In the genomic region with DNA sequence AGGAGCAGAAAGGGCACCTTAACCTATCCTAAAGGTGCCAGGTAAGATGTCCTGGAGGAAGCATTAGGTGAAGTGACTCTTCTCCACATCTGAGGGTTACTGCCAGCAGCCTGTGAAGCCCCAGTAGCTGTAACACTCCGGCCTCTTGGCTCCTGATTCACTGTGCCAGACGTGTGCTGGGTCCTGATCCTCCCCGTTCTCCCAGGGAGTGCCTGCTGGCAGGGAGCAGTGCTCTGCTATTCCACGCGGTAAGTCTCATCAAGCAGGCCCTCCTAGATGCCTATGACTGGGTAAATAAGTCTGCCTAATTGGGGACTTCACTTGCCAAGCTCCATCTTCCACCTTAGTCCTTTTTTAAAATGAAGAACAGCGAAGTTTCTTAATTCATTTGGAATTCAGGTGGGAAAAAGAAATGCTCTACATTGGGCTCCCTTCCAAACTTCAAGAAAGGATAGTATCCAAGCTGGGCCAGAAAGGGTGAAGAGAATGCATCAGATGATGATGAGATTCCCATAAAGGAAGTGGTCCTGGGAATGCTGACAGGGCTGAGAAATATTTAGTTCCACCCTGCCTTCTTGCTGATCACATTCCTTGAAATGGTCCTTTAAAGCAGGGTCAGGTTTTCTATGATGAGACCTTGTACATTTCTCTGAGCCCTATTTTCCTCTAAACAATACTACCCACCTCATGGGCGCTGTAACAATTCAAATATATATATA, we compare ENCODE assay signal across 8 cellular contexts.
A peak's percentile ranks its signal among the peaks of the same experiment; 100 is the strongest.
DNase-seq lines count a peak whose midpoint lies in the region; ATAC-seq and TF ChIP-seq lines count a peak whose summit lies in the region.

No MANE protein-coding gene starts in this region.

- H3K36me3 ChIP-seq in CD4-positive, CD25-positive, alpha-beta regulatory T cell (ENCODE audit: control insufficient read depth, insufficient read depth, low read length) = no peaks in the 10 kb centered on the region
- no peaks in the 10 kb centered on the region for H3K36me3 ChIP-seq in RWPE2 (ENCODE audit: low read depth)
- H3K36me3 ChIP-seq in esophagus muscularis mucosa = no peaks in the 10 kb centered on the region
- H3K36me3 ChIP-seq in psoas muscle (ENCODE audit: insufficient read depth in 1 of 2, low read depth in 1 of 2) = no peaks in the 10 kb centered on the region

- intact Hi-C loops in esophagus muscularis mucosa (cut with DNase I) = no loop called here
- intact Hi-C loops in psoas muscle (cut with DNase I) = no loop called here

- H3K4me1 Mint-ChIP-seq in CD4-positive, CD25-positive, alpha-beta regulatory T cell = peaks cover 33 to 65% (median 42%) of the 10 kb centered on the region in 4 donors

- TF ChIP-seq CTCF in RWPE2 (IDR thresholded peaks at IDR 0.05; ENCODE audit: poor library complexity, severe bottlenecking) = no peak
- TF ChIP-seq CTCF in esophagus muscularis mucosa (IDR thresholded peaks at IDR 0.05) = no peak
- TF ChIP-seq CTCF in psoas muscle (IDR thresholded peaks at IDR 0.05) = no peak

- no peaks in the 10 kb centered on the region for H3K9me3 Mint-ChIP-seq in CD4-positive, CD25-positive, alpha-beta regulatory T cell

- TF ChIP-seq EP300 in esophagus muscularis mucosa (IDR thresholded peaks at IDR 0.05) = no peak

- no peak for ATAC-seq in CD4-positive, CD25-positive, alpha-beta regulatory T cell (ENCODE audit: low read depth in 2 of 2)
- peak; percentile 19; the same call in 1 of the 3 replicates for ATAC-seq in RWPE2 (ENCODE audit: low read depth)
- no peak for ATAC-seq in psoas muscle
- no peak for ATAC-seq in HG03097 (IDR thresholded peaks at IDR 0.05; ENCODE audit: low FRiP score, unreplicated experiment)

- no peak overlapping the region for H3K4me3 ChIP-seq in CD4-positive, CD25-positive, alpha-beta regulatory T cell (ENCODE audit: low read depth, low read length)
- H3K4me3 ChIP-seq in RWPE2 (ENCODE audit: severe bottlenecking) (no peak overlapping the region), esophagus muscularis mucosa (no peak overlapping the region), psoas muscle (no peak overlapping the region)

- H3K27me3 Mint-ChIP-seq in CD4-positive, CD25-positive, alpha-beta regulatory T cell = no peaks in the 10 kb centered on the region

- 56% methylated on average over 7 of the region's 7 CpGs for WGBS in esophagus muscularis mucosa
- 48 to 66% (median 62%) methylated on average over 7 of the region's 7 CpGs for WGBS in psoas muscle, 3 donors

- no peak for TF ChIP-seq POLR2A in esophagus muscularis mucosa (IDR thresholded peaks at IDR 0.05; ENCODE audit: low read depth)

- H3K36me3 Mint-ChIP-seq in CD4-positive, CD25-positive, alpha-beta regulatory T cell = peaks cover 4% of the 10 kb centered on the region

- H3K4me1 ChIP-seq in CD4-positive, CD25-positive, alpha-beta regulatory T cell (ENCODE audit: control insufficient read depth, insufficient read depth, low read length, poor library complexity, severe bottlenecking) = peaks cover 29% of the 10 kb centered on the region
- H3K4me1 ChIP-seq in RWPE2 (ENCODE audit: insufficient read depth, poor library complexity, severe bottlenecking) (peaks cover 32% of the 10 kb centered on the region), esophagus muscularis mucosa (peaks cover 39 to 62% (median 53%) of the 10 kb centered on the region in 4 donors), psoas muscle (peaks cover 3% of the 10 kb centered on the region)

- H3K27ac Mint-ChIP-seq in CD4-positive, CD25-positive, alpha-beta regulatory T cell = peak overlapping the region in 2 of 3 donors; percentile 34 to 73

- no peaks in the 10 kb centered on the region for H3K9me3 ChIP-seq in CD4-positive, CD25-positive, alpha-beta regulatory T cell (ENCODE audit: control insufficient read depth in 2 of 2, low read length in 2 of 2)
- no peaks in the 10 kb centered on the region for H3K9me3 ChIP-seq in RWPE2 (ENCODE audit: severe bottlenecking)
- no peaks in the 10 kb centered on the region for H3K9me3 ChIP-seq in esophagus muscularis mucosa
- H3K9me3 ChIP-seq in psoas muscle = no peaks in the 10 kb centered on the region

- H3K27me3 ChIP-seq in CD4-positive, CD25-positive, alpha-beta regulatory T cell (ENCODE audit: control insufficient read depth, insufficient read depth, low read length) = no peaks in the 10 kb centered on the region
- H3K27me3 ChIP-seq in RWPE2 (ENCODE audit: insufficient read depth, poor library complexity, severe bottlenecking) (no peaks in the 10 kb centered on the region), esophagus muscularis mucosa (no peaks in the 10 kb centered on the region), psoas muscle (ENCODE audit: insufficient read depth in 3 of 3, low read length in 2 of 3) (no peaks in the 10 kb centered on the region)

- no peak overlapping the region for H3K27ac ChIP-seq in CD4-positive, CD25-positive, alpha-beta regulatory T cell (ENCODE audit: insufficient read depth, low read length, poor library complexity, severe bottlenecking)
- H3K27ac ChIP-seq in RWPE2 (ENCODE audit: poor library complexity, severe bottlenecking) (peak overlapping the region; percentile 91), esophagus muscularis mucosa (replicated peaks in 1 of 4) (peak overlapping the region; percentile 75 to 86 (median 83)), psoas muscle (peak overlapping the region; percentile 43)

- no peak for DNase-seq in CD4-positive, CD25-positive, alpha-beta regulatory T cell
- DNase-seq in RWPE2 (ENCODE audit: low spot score) (no peak), esophagus muscularis mucosa (ENCODE audit: extremely low spot score) (no peak), psoas muscle (no peak), NCI-H1092 treated with DMSO at 0.1 percent for 48 hours (lab: John Stamatoyannopoulos, UW) (no peak), LoVo (ENCODE audit: low spot score) (no peak), dedifferentiated amniotic fluid mesenchymal stem cell (ENCODE audit: extremely low spot score) (no peak)

- H3K4me3 Mint-ChIP-seq in CD4-positive, CD25-positive, alpha-beta regulatory T cell = no peak overlapping the region
